15 cellular contexts compared by ENCODE assay signal in the genomic region with DNA sequence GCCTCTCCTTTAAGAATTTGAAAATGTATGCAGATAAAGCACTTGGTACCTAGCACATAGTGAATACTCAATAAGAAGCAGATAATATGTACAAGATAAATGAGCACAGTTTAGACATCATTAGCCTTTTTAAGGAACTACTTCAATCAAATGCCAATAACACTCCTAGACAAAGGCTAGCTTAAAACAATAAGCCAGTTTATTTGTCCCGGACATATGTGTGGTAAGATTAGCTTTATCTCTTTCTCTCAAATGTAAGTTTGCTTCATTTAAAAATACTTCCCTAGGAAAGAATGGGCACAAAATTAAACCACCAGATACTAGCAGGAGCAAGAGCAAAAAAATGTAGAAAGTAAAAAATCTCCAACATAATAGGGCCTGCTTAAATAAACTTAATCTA.
A peak's percentile ranks its signal among the peaks of the same experiment; 100 is the strongest.
DNase-seq lines count a peak whose midpoint lies in the region; ATAC-seq, FAIRE-seq and TF ChIP-seq lines count a peak whose summit lies in the region.
"Had no signal": no experiment of that assay in that cellular context is flagged by ENCODE, and none has a peak within 500 bp of the region (broad histone marks: within the 10 kb centered on the region; RNA-seq: fewer than 3 reads in every experiment).

No MANE protein-coding gene starts in this region.

- H3K27me3 ChIP-seq in heart right ventricle (no peaks in the 10 kb centered on the region), K562 (ENCODE audit: control insufficient read depth in 2 of 2, insufficient read depth in 2 of 2, low read length in 2 of 2) (no peaks in the 10 kb centered on the region), thyroid gland (no peaks in the 10 kb centered on the region), BE2C (no peaks in the 10 kb centered on the region)

- H3K27ac ChIP-seq in heart right ventricle (peak overlapping the region in 6 of 10 donors; percentile 22 to 71 (median 60)), K562 (ENCODE audit: extremely low read depth, low read depth, low read length) (no peak overlapping the region), thyroid gland (peak overlapping the region in 2 of 3 donors; percentile 54 to 66)
- H3K27ac ChIP-seq: RWPE1 had no signal

- H2AFZ ChIP-seq in K562 (ENCODE audit: low read depth, low read length), result no peak overlapping the region

- no peak for TF ChIP-seq RAD21 in K562 (CRISPR knock-in tag; conservative IDR thresholded peaks at IDR 0.05 in 1 of 2, IDR thresholded peaks at IDR 0.05 in 1 of 2)

- no TSS peak for BruUV-seq in K562 (replicated peaks; lab: Mats Ljungman, UMichigan)

- H3K9me3 ChIP-seq in heart right ventricle (peaks cover 0 to 12% (median 5%) of the 10 kb centered on the region in 11 donors), K562 (replicated peaks; ENCODE audit: control insufficient read depth, insufficient read depth, low read depth, low read length) (no peaks in the 10 kb centered on the region; the same call in 1 of the 2 replicates), thyroid gland (no peaks in the 10 kb centered on the region), BE2C (peaks cover 2% of the 10 kb centered on the region; the same call in 1 of the 2 replicates)

- DNase-seq in heart right ventricle (no peak), Right ventricle myocardium superior (no peak), OCI-M1 (lab: John Stamatoyannopoulos, UW) (peak; percentile 77), K562 (ENCODE audit: extremely low read depth in 1 of 4, low spot score in 3 of 4) (no peak), thyroid gland (no peak), BE2C (no peak)
- DNase-seq in activated CD8-positive, alpha-beta memory T cell treated with anti-CD3 and anti-CD28 coated beads, Interleukin-2, amount 50 U/mL, for 48 hours, result no peak
- DNase-seq: Calu3; CD4-positive, CD25-positive, alpha-beta regulatory T cell; Kasumi-1; NCI-H1436; NCI-H2029 treated with DMSO at 0.1 percent for 48 hours; NCI-H524 had no signal

- FAIRE-seq in K562 (lab: Jason Lieb, UNC), result no peak

- TF ChIP-seq POLR2A in K562 (conservative IDR thresholded peaks at IDR 0.05), result no peak
- TF ChIP-seq POLR2A in thyroid gland (IDR thresholded peaks at IDR 0.05), result no peak

- WGBS in heart right ventricle, 2 donors, result 44 to 47% methylated on average over 1 of the region's 1 CpG
- 4% methylated on average over 1 of the region's 1 CpG for WGBS in K562 (ENCODE audit: insufficient coverage, low coverage, missing lambda C conversion rate)
- WGBS in thyroid gland, 2 donors, result 81 to 85% methylated on average over 1 of the region's 1 CpG

- no peak overlapping the region for H3K4me3 ChIP-seq in heart right ventricle
- no peak overlapping the region for H3K4me3 ChIP-seq in K562
- H3K4me3 ChIP-seq in thyroid gland (replicated peaks in 1 of 3), result no peak overlapping the region
- no peak overlapping the region for H3K4me3 ChIP-seq in BE2C (ENCODE audit: low read depth, low read length)

- TF ChIP-seq EP300 in K562 (IDR thresholded peaks at IDR 0.05; ENCODE audit: low read length), result no peak

- H4K20me1 ChIP-seq in K562 (replicated peaks; ENCODE audit: control insufficient read depth, insufficient read depth, low read length), result no peaks in the 10 kb centered on the region

- peaks cover 0 to 44% (median 25%) of the 10 kb centered on the region in 9 donors for H3K4me1 ChIP-seq in heart right ventricle
- H3K4me1 ChIP-seq in K562 (replicated peaks in 1 of 2; ENCODE audit: control insufficient read depth in 2 of 2, insufficient read depth in 2 of 2, low read length in 2 of 2), result peaks cover 2 to 7% of the 10 kb centered on the region in 2 experiments; a peak in 3 of 5 replicates
- peaks cover 8 to 37% of the 10 kb centered on the region in 2 donors for H3K4me1 ChIP-seq in thyroid gland
- H3K4me1 ChIP-seq in BE2C, result no peaks in the 10 kb centered on the region

- intact Hi-C loops in heart right ventricle (cut with DNase I) (loop anchor here in 3 of 10 donors (5.0 to 10.0 kb wide), 3 partner anchors 66 to 74 kb away; no protein-coding TSS in a partner anchor), Right ventricle myocardium superior (cut with DNase I) (no loop called here), K562 (cut with micrococcal nuclease) (loop anchor here (5.0 kb wide), 1 partner anchor 71 kb away; no protein-coding TSS in a partner anchor), thyroid gland (cut with DNase I) (no loop called here)

- POLR2A ChIA-PET in K562 (lab: Yijun Ruan, JAX), result interaction anchor here (0.6 to 1.3 kb wide), 3 partner anchors 10 to 258 kb away, joined by 3 to 4 read pairs (median 3); no protein-coding TSS in a partner anchor

- in situ Hi-C loops in K562 (cut with MboI), result no loop called here

- H3K79me2 ChIP-seq in K562 (ENCODE audit: control insufficient read depth, insufficient read depth, low read length), result peaks cover 21% of the 10 kb centered on the region

- ATAC-seq in heart right ventricle, result no peak
- no peak for ATAC-seq in Right ventricle myocardium superior (ENCODE audit: poor library complexity)
- no peak; the same call in 2 of the 3 replicates for ATAC-seq in K562
- no peak for ATAC-seq in GM21737 (IDR thresholded peaks at IDR 0.05; ENCODE audit: unreplicated experiment)

- no peak overlapping the region for H3K9ac ChIP-seq in K562 (ENCODE audit: insufficient read depth in 1 of 2, low read depth in 2 of 2, low read length in 2 of 2)

- no peaks in the 10 kb centered on the region for H3K9me1 ChIP-seq in K562 (ENCODE audit: control insufficient read depth, insufficient read depth, low read length)

- CTCF ChIA-PET in K562 (lab: Yijun Ruan, JAX; ENCODE audit: low intra/inter-chr PET ratio), result no interaction called here

- TF ChIP-seq CTCF in heart right ventricle (IDR thresholded peaks at IDR 0.05) (no peak), K562 (IDR thresholded peaks at IDR 0.05 in 2 of 3, conservative IDR thresholded peaks at IDR 0.05 in 1 of 3; ENCODE audit: insufficient read depth in 2 of 3, low read depth in 1 of 3, low read length in 3 of 3) (no peak), thyroid gland (IDR thresholded peaks at IDR 0.05) (no peak), BE2C (IDR thresholded peaks at IDR 0.05; ENCODE audit: low read depth, low read length) (no peak)

- no peaks in the 10 kb centered on the region for H3K36me3 ChIP-seq in heart right ventricle
- H3K36me3 ChIP-seq in K562 (ENCODE audit: control insufficient read depth, insufficient read depth, low read length), result no peaks in the 10 kb centered on the region
- no peaks in the 10 kb centered on the region for H3K36me3 ChIP-seq in thyroid gland
- H3K36me3 ChIP-seq in BE2C, result no peaks in the 10 kb centered on the region

- no peak overlapping the region for H3K4me2 ChIP-seq in K562 (ENCODE audit: insufficient read depth, low read length)

TF ChIP-seq in K562, 482 proteins besides CTCF, POLR2A, EP300 and RAD21 (continues in another document):
- TF ChIP-seq ZEB2 (IDR thresholded peaks at IDR 0.05) (no peak), PYGO2 (tag; IDR thresholded peaks at IDR 0.05) (no peak), ZNF764 (CRISPR knock-in tag; IDR thresholded peaks at IDR 0.05; ENCODE audit: low read depth) (no peak), TAL1 (IDR thresholded peaks at IDR 0.05) (peak; percentile 60), TCF3 (CRISPR knock-in tag; IDR thresholded peaks at IDR 0.05) (peak; percentile 76), ARID1B (IDR thresholded peaks at IDR 0.05) (peak; percentile 62), SMARCE1 (IDR thresholded peaks at IDR 0.05) (0 out of 2 replicates have a peak, but pooled peaks have one; percentile 21), ZKSCAN3 (CRISPR knock-in tag; IDR thresholded peaks at IDR 0.05) (no peak), CBFA2T3 (IDR thresholded peaks at IDR 0.05) (peak; percentile 44), DNMT1 (IDR thresholded peaks at IDR 0.05) (no peak), ZNF57 (CRISPR knock-in tag; IDR thresholded peaks at IDR 0.05) (no peak), NCOR1 (IDR thresholded peaks at IDR 0.05) (peak; percentile 27; the same call in 1 of the 2 replicates)
- TF ChIP-seq, protein P1, sequence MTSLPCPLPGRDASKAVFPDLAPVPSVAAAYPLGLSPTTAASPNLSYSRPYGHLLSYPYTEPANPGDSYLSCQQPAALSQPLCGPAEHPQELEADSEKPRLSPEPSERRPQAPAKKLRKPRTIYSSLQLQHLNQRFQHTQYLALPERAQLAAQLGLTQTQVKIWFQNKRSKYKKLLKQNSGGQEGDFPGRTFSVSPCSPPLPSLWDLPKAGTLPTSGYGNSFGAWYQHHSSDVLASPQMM (CRISPR knock-in tag; IDR thresholded peaks at IDR 0.05), result no peak
- TF ChIP-seq, protein P2, sequence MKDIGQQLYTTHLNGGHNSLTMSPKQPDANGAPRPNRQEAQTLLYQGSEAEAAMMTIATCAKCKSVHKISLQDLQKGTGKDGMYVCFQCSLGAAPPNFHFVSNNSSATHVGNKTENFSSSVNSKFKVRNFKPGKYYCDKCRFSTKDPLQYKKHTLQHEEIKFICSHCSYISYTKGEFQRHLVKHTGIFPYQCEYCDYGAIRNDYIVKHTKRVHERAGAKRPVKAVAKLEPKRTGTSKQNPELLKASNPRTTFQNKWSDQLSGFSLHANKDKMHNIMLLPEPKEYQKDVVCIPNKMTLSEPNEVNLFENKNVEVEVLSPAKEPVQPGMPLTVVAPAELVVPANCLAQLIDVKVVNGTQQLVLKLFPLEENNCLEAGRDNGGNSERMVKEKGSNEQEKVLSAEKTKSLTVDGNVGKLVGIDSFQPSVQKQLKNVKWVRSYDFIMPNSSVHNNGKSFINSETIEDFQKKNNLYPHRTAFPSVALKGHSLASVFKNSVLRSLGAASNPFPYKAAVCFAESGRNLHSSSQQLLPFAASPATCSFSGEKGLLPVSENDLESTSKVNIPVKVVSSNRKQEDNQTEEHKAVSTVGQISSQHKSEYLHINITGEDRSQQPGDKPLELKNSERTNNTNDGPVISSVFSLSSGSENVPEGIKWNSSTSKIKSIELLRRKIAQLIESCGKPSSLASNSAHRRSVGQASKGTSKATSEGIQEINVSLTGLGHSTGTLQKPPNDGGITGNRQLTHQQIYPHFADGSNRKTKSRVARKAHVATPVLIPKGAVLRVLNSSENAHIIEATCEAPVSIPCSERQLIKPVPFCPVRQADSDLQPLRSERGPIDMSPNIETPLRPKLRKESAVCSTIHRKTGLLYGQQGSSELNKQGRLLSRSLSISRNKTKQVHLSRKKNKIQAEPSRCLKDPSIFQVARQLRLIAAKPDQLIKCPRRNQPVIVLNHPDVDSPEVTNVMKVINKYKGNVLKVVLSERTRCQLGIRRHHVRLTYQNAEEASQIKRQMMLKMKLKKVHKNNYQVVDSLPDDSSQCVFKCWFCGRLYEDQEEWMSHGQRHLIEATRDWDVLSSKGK (CRISPR knock-in tag; IDR thresholded peaks at IDR 0.05), result no peak
- TF ChIP-seq, protein P3, sequence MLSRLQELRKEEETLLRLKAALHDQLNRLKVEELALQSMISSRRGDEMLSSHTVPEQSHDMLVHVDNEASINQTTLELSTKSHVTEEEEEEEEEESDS (CRISPR knock-in tag; IDR thresholded peaks at IDR 0.05), result no peak
